In genomic region chr1:220734571-220735326, GRCh38 we compare ENCODE assay signal across 11 cellular contexts. TPM values are rescaled to one million over a fixed set of nuclear protein-coding genes. Genes with fewer than 3 reads are reported as not detected.
A peak's percentile ranks its signal among the peaks of the same experiment; 100 is the strongest.
DNase-seq lines count a peak whose midpoint lies in the region; ATAC-seq, FAIRE-seq and TF ChIP-seq lines count a peak whose summit lies in the region.
"Had no signal": no experiment of that assay in that cellular context is flagged by ENCODE, and none has a peak within 500 bp of the region (broad histone marks: within the 10 kb centered on the region; RNA-seq: fewer than 3 reads in every experiment).

No MANE protein-coding gene starts in this region.

- H3K4me3 ChIP-seq in epithelial cell of esophagus (ENCODE audit: low read length): no peak overlapping the region
- H3K4me3 ChIP-seq: gastroesophageal sphincter had no signal

- H3K27ac Mint-ChIP-seq in neural crest cell (ENCODE audit: unreplicated experiment) (peak overlapping the region; percentile 39), endothelial cell (ENCODE audit: unreplicated experiment) (no peak overlapping the region)
- H3K27ac Mint-ChIP-seq: activated naive CD4-positive, alpha-beta T cell treated with anti-CD3 and anti-CD28 coated beads for 36 hours had no signal

- DNase-seq in DMS53 (lab: John Stamatoyannopoulos, UW) (peak; percentile 79), NCI-H226 (peak; percentile 52), epithelial cell of esophagus (ENCODE audit: low read depth) (peak; percentile 67), neural crest cell (ENCODE audit: low read depth, low spot score) (no peak), endothelial cell (ENCODE audit: low spot score) (no peak), frontal cortex (ENCODE audit: low spot score in 2 of 2) (no peak), superior temporal gyrus (ENCODE audit: extremely low spot score) (no peak)
- DNase-seq: activated naive CD4-positive, alpha-beta T cell treated with anti-CD3 and anti-CD28 coated beads for 36 hours; NCI-H345 had no signal

- H3K4me3 Mint-ChIP-seq in neural crest cell (no peak overlapping the region), endothelial cell (ENCODE audit: unreplicated experiment) (no peak overlapping the region)
- H3K4me3 Mint-ChIP-seq: activated naive CD4-positive, alpha-beta T cell treated with anti-CD3 and anti-CD28 coated beads for 36 hours had no signal

- FAIRE-seq in frontal cortex (lab: Jason Lieb, UNC): no peak

- ATAC-seq in HG03196 (IDR thresholded peaks at IDR 0.05; ENCODE audit: unreplicated experiment): no peak
- ATAC-seq: gastroesophageal sphincter had no signal

- TF ChIP-seq CTCF in epithelial cell of esophagus (IDR thresholded peaks at IDR 0.05; ENCODE audit: insufficient read depth, low read depth, low read length, missing control alignments) (no peak), neural crest cell (conservative IDR thresholded peaks at IDR 0.05) (no peak), endothelial cell (IDR thresholded peaks at IDR 0.05; ENCODE audit: unreplicated experiment) (no peak)

- H3K27me3 Mint-ChIP-seq in neural crest cell (ENCODE audit: low read depth): peaks cover 16% of the 10 kb centered on the region
- H3K27me3 Mint-ChIP-seq in endothelial cell (ENCODE audit: unreplicated experiment): peaks cover 6% of the 10 kb centered on the region

- peaks cover 2% of the 10 kb centered on the region for H3K36me3 Mint-ChIP-seq in neural crest cell (ENCODE audit: low read depth)
- no peaks in the 10 kb centered on the region for H3K36me3 Mint-ChIP-seq in endothelial cell (ENCODE audit: low read depth, unreplicated experiment)

- H3K4me1 Mint-ChIP-seq in neural crest cell (no peaks in the 10 kb centered on the region), endothelial cell (ENCODE audit: unreplicated experiment) (peaks cover 21% of the 10 kb centered on the region)

- peaks cover 3% of the 10 kb centered on the region for H3K9me3 Mint-ChIP-seq in neural crest cell
- no peaks in the 10 kb centered on the region for H3K9me3 Mint-ChIP-seq in endothelial cell (ENCODE audit: unreplicated experiment)
- H3K9me3 Mint-ChIP-seq: activated naive CD4-positive, alpha-beta T cell treated with anti-CD3 and anti-CD28 coated beads for 36 hours had no signal

RNA-seq across cellular contexts. Expression of gene MTARC2, which starts 13.4 kb away (rescaled TPM):
- total RNA-seq in neural crest cell (4.1 and 5.8 TPM in 2 replicates), endothelial cell (ENCODE audit: unreplicated experiment) (3.6 TPM), frontal cortex (7.3 TPM)
- total RNA-seq: activated naive CD4-positive, alpha-beta T cell treated with anti-CD3 and anti-CD28 coated beads for 36 hours had no signal

RNA-seq across cellular contexts. Expression of gene C1orf115, which starts 44.6 kb away (rescaled TPM):
- total RNA-seq in neural crest cell (0.75 and 0.77 TPM in 2 replicates), endothelial cell (ENCODE audit: unreplicated experiment) (34.7 TPM), frontal cortex (60.7 TPM)

RNA-seq across cellular contexts. Expression of gene MTARC1, which starts 52.0 kb away (rescaled TPM):
- total RNA-seq in neural crest cell (28.3 and 28.5 TPM in 2 replicates), endothelial cell (ENCODE audit: unreplicated experiment) (2.6 TPM), frontal cortex (19.6 TPM)
- total RNA-seq: activated naive CD4-positive, alpha-beta T cell treated with anti-CD3 and anti-CD28 coated beads for 36 hours had no signal

Comparison
In these comparisons a context has a peak if more than half of its experiments do, and no peak if none do; other contexts are left out.
1. DNase-seq: peak in DMS53 (single experiment), NCI-H226 (single experiment) and epithelial cell of esophagus (single experiment); none in neural crest cell (single experiment), endothelial cell (single experiment), frontal cortex (0 of 2) and superior temporal gyrus (single experiment).
2. RNA of gene C1orf115, which starts 44.6 kb away (total RNA-seq): 60.7 TPM in frontal cortex (single experiment) and 34.7 TPM in endothelial cell (single experiment); 0.75 to 0.77 TPM in neural crest cell; every median in the first group is over 10 times any median in the second.